In genomic region chr16:7270823-7271222, GRCh38 we compare ENCODE assay signal across 31 cellular contexts.
"Had no signal": no experiment of that assay in that cellular context is flagged by ENCODE, and none has a peak within 500 bp of the region (broad histone marks: within the 10 kb centered on the region; RNA-seq: fewer than 3 reads in every experiment).

No MANE protein-coding gene starts in this region.

- ATAC-seq: activated CD4-positive, alpha-beta T cell treated with anti-CD3 and anti-CD28 coated beads for 36 hours; activated CD8-positive, alpha-beta memory T cell treated with anti-CD3 and anti-CD28 coated beads, Interleukin-2, amount 10 ng/mL, durations not matched to agents 7 days and 5 days; activated CD8-positive, alpha-beta T cell treated with anti-CD3 and anti-CD28 coated beads, Interleukin-2, amount 10 ng/mL, durations not matched to agents 7 days and 5 days; activated naive CD8-positive, alpha-beta T cell treated with anti-CD3 and anti-CD28 coated beads, Interleukin-2, amount 50 U/mL, for 24 hours; body of pancreas; heart left ventricle; T-helper 17 cell had no signal

- H3K4me3 ChIP-seq: adrenal gland, body of pancreas, cardiac muscle cell, colonic mucosa, esophagus squamous epithelium, heart left ventricle had no signal

- H3K9me3 ChIP-seq: adrenal gland, body of pancreas, colonic mucosa, esophagus squamous epithelium, heart left ventricle had no signal

- H3K36me3 ChIP-seq: adrenal gland, cardiac muscle cell, colonic mucosa, esophagus squamous epithelium, heart left ventricle had no signal

- DNase-seq: activated CD4-positive, alpha-beta memory T cell treated with anti-CD3 and anti-CD28 coated beads for 36 hours; activated CD4-positive, alpha-beta T cell treated with anti-CD3 and anti-CD28 coated beads for 36 hours; activated CD4-positive, alpha-beta T cell treated with anti-CD3 and anti-CD28 coated beads, Interleukin-2, amount 10 ng/mL, durations not matched to agents 24 days and 14 days; activated CD4-positive, CD25-positive, alpha-beta regulatory T cell; activated CD4-positive, CD25-positive, alpha-beta regulatory T cell treated with anti-CD3 and anti-CD28 coated beads, Interleukin-2, amount 50 U/mL, for 72 hours; activated CD8-positive, alpha-beta memory T cell treated with anti-CD3 and anti-CD28 coated beads, Interleukin-2, amount 10 ng/mL, durations not matched to agents 7 days and 5 days; activated CD8-positive, alpha-beta memory T cell treated with anti-CD3 and anti-CD28 coated beads, Interleukin-2, amount 50 U/mL, for 4 hours; activated CD8-positive, alpha-beta T cell treated with anti-CD3 and anti-CD28 coated beads, Interleukin-2, amount 10 ng/mL, durations not matched to agents 7 days and 5 days; activated effector memory CD4-positive, alpha-beta T cell treated with anti-CD3 and anti-CD28 coated beads, Interleukin-2, amount 50 U/mL, for 16 hours; activated naive CD4-positive, alpha-beta T cell treated with anti-CD3 and anti-CD28 coated beads for 36 hours; activated naive CD8-positive, alpha-beta T cell treated with anti-CD3 and anti-CD28 coated beads for 36 hours; activated naive CD8-positive, alpha-beta T cell treated with anti-CD3 and anti-CD28 coated beads, Interleukin-2, amount 50 U/mL, for 24 hours; activated T-cell treated with anti-CD3 and anti-CD28 coated beads, Interleukin-2, amount 50 U/mL, for 1 hour; activated T-cell treated with anti-CD3 and anti-CD28 coated beads, Interleukin-2, amount 50 U/mL, for 48 hours; adrenal gland; amygdala; aorta; body of pancreas; central memory CD4-positive, alpha-beta T cell; cerebellar nuclear complex; colonic mucosa; effector CD8-positive, alpha-beta T cell; esophagus squamous epithelium; foreskin melanocyte; heart left ventricle; T-helper 1 cell; T-helper 17 cell had no signal

- H3K4me1 ChIP-seq: adrenal gland, body of pancreas, colonic mucosa, esophagus squamous epithelium, heart left ventricle had no signal

- H3K27ac ChIP-seq: adrenal gland, body of pancreas, cardiac muscle cell, colonic mucosa, epithelial cell of prostate, esophagus squamous epithelium, heart left ventricle had no signal

- FAIRE-seq: endometrium, endothelial cell of umbilical vein had no signal

- H3K27me3 ChIP-seq: adrenal gland, body of pancreas, cardiac muscle cell, colonic mucosa, esophagus squamous epithelium, heart left ventricle had no signal
